1 cellular context compared by ENCODE assay signal in the genomic region with DNA sequence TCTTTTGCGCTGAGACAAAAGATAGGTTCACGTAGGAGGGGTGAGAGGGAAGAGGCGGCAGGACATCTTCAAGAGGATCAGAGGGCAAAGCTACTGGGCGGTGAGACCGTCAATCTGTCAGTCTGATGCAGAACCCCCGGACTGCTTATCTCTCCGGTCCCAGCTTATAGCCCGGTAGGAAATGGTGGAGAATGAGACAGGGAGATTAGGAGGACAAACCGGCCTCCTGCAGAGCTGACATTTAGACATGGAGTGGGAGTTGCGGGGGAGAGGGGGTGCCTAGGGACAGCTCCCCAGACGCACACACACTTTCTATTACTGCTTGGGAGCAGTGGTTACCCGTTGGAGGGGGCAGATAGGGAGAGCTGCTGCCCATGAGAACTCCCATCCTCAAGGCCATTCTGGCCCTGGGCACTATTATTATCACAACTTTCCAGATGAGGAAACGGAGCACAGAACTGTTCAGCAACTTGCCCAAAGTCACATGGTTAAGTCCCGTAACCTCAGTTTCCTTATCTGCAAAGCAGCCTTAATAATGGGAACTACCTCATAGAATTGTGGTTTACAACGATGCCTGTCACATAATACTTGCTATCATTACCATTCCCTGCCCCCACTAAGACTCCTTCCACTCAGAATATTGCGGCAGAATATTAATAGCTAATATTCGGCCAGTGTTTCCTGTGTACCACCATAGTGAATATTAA.
TF ChIP-seq lines count a peak whose summit lies in the region.

No MANE protein-coding gene starts in this region.

TF ChIP-seq in K562, 482 proteins besides CTCF, POLR2A, EP300 and RAD21 (continued from another document and continues in another):
- no peak for TF ChIP-seq ZBTB49 (CRISPR knock-in tag; IDR thresholded peaks at IDR 0.05; ENCODE audit: borderline replicate concordance)
- TF ChIP-seq ZSCAN32 (CRISPR knock-in tag; IDR thresholded peaks at IDR 0.05) = no peak
- no peak for TF ChIP-seq HIVEP1 (CRISPR knock-in tag; IDR thresholded peaks at IDR 0.05)
- TF ChIP-seq, protein P1, sequence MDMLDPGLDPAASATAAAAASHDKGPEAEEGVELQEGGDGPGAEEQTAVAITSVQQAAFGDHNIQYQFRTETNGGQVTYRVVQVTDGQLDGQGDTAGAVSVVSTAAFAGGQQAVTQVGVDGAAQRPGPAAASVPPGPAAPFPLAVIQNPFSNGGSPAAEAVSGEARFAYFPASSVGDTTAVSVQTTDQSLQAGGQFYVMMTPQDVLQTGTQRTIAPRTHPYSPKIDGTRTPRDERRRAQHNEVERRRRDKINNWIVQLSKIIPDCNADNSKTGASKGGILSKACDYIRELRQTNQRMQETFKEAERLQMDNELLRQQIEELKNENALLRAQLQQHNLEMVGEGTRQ (CRISPR knock-in tag; IDR thresholded peaks at IDR 0.05) = no peak
- TF ChIP-seq ZNF384 (IDR thresholded peaks at IDR 0.05; ENCODE audit: low read depth, low read length) = no peak
- TF ChIP-seq, protein P2, sequence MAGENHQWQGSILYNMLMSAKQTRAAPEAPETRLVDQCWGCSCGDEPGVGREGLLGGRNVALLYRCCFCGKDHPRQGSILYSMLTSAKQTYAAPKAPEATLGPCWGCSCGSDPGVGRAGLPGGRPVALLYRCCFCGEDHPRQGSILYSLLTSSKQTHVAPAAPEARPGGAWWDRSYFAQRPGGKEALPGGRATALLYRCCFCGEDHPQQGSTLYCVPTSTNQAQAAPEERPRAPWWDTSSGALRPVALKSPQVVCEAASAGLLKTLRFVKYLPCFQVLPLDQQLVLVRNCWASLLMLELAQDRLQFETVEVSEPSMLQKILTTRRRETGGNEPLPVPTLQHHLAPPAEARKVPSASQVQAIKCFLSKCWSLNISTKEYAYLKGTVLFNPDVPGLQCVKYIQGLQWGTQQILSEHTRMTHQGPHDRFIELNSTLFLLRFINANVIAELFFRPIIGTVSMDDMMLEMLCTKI (IDR thresholded peaks at IDR 0.05; ENCODE audit: partially characterized antibody) = no peak
- no peak for TF ChIP-seq STAG1 (CRISPR knock-in tag; IDR thresholded peaks at IDR 0.05; ENCODE audit: borderline replicate concordance)
- peak; percentile 99 for TF ChIP-seq DPF2 (IDR thresholded peaks at IDR 0.05)
- TF ChIP-seq ADNP (tag; IDR thresholded peaks at IDR 0.05) = no peak
- TF ChIP-seq ZNF24 (IDR thresholded peaks at IDR 0.05) = peak; percentile 61
- peak; percentile 85 for TF ChIP-seq RUNX1 (IDR thresholded peaks at IDR 0.05; ENCODE audit: low read depth)
- peak; percentile 44; the same call in 1 of the 2 replicates for TF ChIP-seq ELF4 (CRISPR knock-in tag; IDR thresholded peaks at IDR 0.05)
- no peak for TF ChIP-seq PTTG1 (tag; IDR thresholded peaks at IDR 0.05; ENCODE audit: low read depth)
- TF ChIP-seq POLR3A (IDR thresholded peaks at IDR 0.05; ENCODE audit: borderline replicate concordance, extremely low read depth, insufficient read depth, insufficient read length) = no peak
- TF ChIP-seq ZNF408 (CRISPR knock-in tag; IDR thresholded peaks at IDR 0.05; ENCODE audit: low read depth) = no peak
- peak; percentile 35; the same call in 1 of the 2 replicates for TF ChIP-seq PTBP1 (IDR thresholded peaks at IDR 0.05; ENCODE audit: low read depth, low read length)
- TF ChIP-seq NFRKB (IDR thresholded peaks at IDR 0.05; ENCODE audit: low read depth) = peak; percentile 95
- no peak for TF ChIP-seq PHB (CRISPR knock-in tag; IDR thresholded peaks at IDR 0.05)
- no peak for TF ChIP-seq U2AF1 (optimal IDR thresholded peaks at IDR 0.05; ENCODE audit: low read depth, low read length)
- no peak for TF ChIP-seq CREB3L1 (IDR thresholded peaks at IDR 0.05; ENCODE audit: borderline replicate concordance, low read depth)
- TF ChIP-seq ILK (tag; IDR thresholded peaks at IDR 0.05; ENCODE audit: borderline replicate concordance, low read depth) = no peak
- TF ChIP-seq ELK1 (CRISPR knock-in tag; IDR thresholded peaks at IDR 0.05) = no peak
- TF ChIP-seq ZKSCAN1 (IDR thresholded peaks at IDR 0.05; ENCODE audit: low read depth, low read length) = peak; percentile 68
- TF ChIP-seq CHD1 (IDR thresholded peaks at IDR 0.05; ENCODE audit: low read length) = peak; percentile 89
- TF ChIP-seq NFE2 (IDR thresholded peaks at IDR 0.05; ENCODE audit: low read depth) = 0 out of 2 replicates have a peak, but pooled peaks have one; percentile 50
- TF ChIP-seq ZNF707 (CRISPR knock-in tag; conservative IDR thresholded peaks at IDR 0.05) = peak; percentile 38; the same call in 1 of the 2 replicates
- TF ChIP-seq MCM3 (IDR thresholded peaks at IDR 0.05) = no peak
- no peak for TF ChIP-seq NFXL1 (CRISPR knock-in tag; IDR thresholded peaks at IDR 0.05)
- no peak for TF ChIP-seq ZNF445 (CRISPR knock-in tag; IDR thresholded peaks at IDR 0.05; ENCODE audit: low read depth)
- TF ChIP-seq HOMEZ (CRISPR knock-in tag; IDR thresholded peaks at IDR 0.05) = no peak
- TF ChIP-seq SMARCA5 (IDR thresholded peaks at IDR 0.05) = peak; percentile 74
- no peak for TF ChIP-seq GTF2E2 (tag; IDR thresholded peaks at IDR 0.05)
- TF ChIP-seq RBFOX2 (IDR thresholded peaks at IDR 0.05; ENCODE audit: low read depth, low read length) = no peak
- no peak for TF ChIP-seq ZNF41 (CRISPR knock-in tag; conservative IDR thresholded peaks at IDR 0.05)
- TF ChIP-seq ZNF830 (CRISPR knock-in tag; IDR thresholded peaks at IDR 0.05) = no peak
- TF ChIP-seq FOXP4 (CRISPR knock-in tag; IDR thresholded peaks at IDR 0.05; ENCODE audit: borderline replicate concordance) = 0 out of 2 replicates have a peak, but pooled peaks have one; percentile 52
- TF ChIP-seq, protein P3, sequence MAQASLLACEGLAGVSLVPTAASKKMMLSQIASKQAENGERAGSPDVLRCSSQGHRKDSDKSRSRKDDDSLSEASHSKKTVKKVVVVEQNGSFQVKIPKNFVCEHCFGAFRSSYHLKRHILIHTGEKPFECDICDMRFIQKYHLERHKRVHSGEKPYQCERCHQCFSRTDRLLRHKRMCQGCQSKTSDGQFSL (CRISPR knock-in tag; IDR thresholded peaks at IDR 0.05) = no peak
- TF ChIP-seq, protein P3 (tag; IDR thresholded peaks at IDR 0.05) = 0 out of 4 replicates have a peak, but pooled peaks of 1 of the 2 experiments have one; percentile 47
- no peak for TF ChIP-seq ILF3 (IDR thresholded peaks at IDR 0.05; ENCODE audit: borderline replicate concordance)
- TF ChIP-seq ZNF436 (CRISPR knock-in tag; IDR thresholded peaks at IDR 0.05) = no peak
- TF ChIP-seq ZNF212 (CRISPR knock-in tag; IDR thresholded peaks at IDR 0.05) = no peak
- no peak for TF ChIP-seq RBM15 (IDR thresholded peaks at IDR 0.05; ENCODE audit: insufficient read depth, low read length)
- peak; percentile 94 for TF ChIP-seq NFIC (IDR thresholded peaks at IDR 0.05)
- no peak for TF ChIP-seq JUNB (CRISPR knock-in tag; conservative IDR thresholded peaks at IDR 0.05)
- peak; percentile 62 for TF ChIP-seq TBP (optimal IDR thresholded peaks at IDR 0.05; ENCODE audit: low read depth, low read length)
- TF ChIP-seq TRIM28 (IDR thresholded peaks at IDR 0.05) = 0 out of 2 replicates have a peak, but pooled peaks have one; percentile 25
